ENCODE assay signal across 8 cellular contexts in the genomic region with DNA sequence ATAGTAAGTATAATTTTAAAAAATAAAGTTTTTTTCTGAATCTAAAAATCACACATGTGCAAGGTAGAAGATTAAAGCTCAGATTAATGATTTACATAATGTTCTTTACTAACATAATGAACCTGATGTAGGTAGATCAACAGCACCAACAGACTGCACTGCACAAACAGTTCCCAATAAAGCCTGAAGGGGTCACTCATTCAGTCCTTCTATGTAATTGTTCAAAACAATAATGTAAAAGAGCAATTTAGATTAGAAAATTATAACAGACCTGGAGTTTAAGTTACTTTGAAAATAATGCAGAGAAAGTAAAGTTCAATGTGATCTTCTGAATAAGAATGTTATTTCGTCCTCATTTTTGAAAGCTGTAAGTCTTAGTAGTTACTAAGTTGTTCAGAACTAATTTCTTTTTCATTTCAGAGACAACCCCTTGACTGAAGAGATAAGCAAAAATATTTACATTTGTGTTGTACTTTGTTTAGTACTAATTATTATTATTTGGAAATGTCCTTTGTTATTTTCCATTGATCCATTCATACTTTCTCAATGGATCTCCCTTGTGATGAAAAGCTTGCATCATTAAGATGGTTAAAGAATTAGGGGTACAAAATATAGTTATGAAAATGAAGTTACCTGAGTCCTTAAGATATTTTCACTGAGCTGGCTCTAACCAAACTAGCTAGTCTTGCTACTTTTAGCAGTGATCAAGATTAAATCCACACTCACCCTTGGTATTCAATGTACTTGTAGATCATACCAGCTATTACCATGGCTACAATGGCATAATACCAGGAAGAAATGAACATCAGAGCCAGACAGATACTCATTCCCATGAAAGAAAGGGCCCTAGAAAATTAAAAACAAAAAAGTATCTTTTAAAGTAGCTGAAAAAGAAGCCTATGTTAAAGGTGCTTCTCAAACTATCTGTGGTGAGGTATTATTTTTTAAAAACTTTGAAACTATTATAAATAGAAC. TPM values are rescaled to one million over a fixed set of nuclear protein-coding genes. Genes with fewer than 3 reads are reported as not detected.
DNase-seq lines count a peak whose midpoint lies in the region; FAIRE-seq and TF ChIP-seq lines count a peak whose summit lies in the region.

No MANE protein-coding gene starts in this region.

- in situ Hi-C loops in ACHN (cut with HindIII; ENCODE audit: low pct_ligation_motif_present, low pct_unique_long_range_greater_than_20kb, low sequenced_read_pairs), result no loop called here

- H3K4me3 Mint-ChIP-seq in neural progenitor cell, result no peak overlapping the region

- 56 to 59% methylated on average over 1 of the region's 1 CpG for WGBS in esophagus squamous epithelium, 2 donors

- no peaks in the 10 kb centered on the region for H3K4me1 Mint-ChIP-seq in neural progenitor cell

- H3K4me2 ChIP-seq in neural progenitor cell, result no peak overlapping the region

- H2AFZ ChIP-seq in neural progenitor cell (replicated peaks), result no peak overlapping the region

- H3F3A ChIP-seq in neural progenitor cell (ENCODE audit: low read depth), result no peaks in the 10 kb centered on the region

- no peak for TF ChIP-seq POLR2A in esophagus squamous epithelium (IDR thresholded peaks at IDR 0.05)

- H3K4me1 ChIP-seq in esophagus squamous epithelium (peaks cover 0 to 31% (median 0%) of the 10 kb centered on the region in 3 donors), neural progenitor cell (no peaks in the 10 kb centered on the region)

- H3K27me3 ChIP-seq in esophagus squamous epithelium (no peaks in the 10 kb centered on the region), neural progenitor cell (no peaks in the 10 kb centered on the region)

- peak; percentile 93 for FAIRE-seq in G401.6 (lab: Jason Lieb, UNC)

- H3K36me3 ChIP-seq in esophagus squamous epithelium (peaks cover 5 to 91% (median 24%) of the 10 kb centered on the region in 3 donors), neural progenitor cell (no peaks in the 10 kb centered on the region)

- TF ChIP-seq CTCF in VCaP (conservative IDR thresholded peaks at IDR 0.05) (peak; percentile 88), esophagus squamous epithelium (IDR thresholded peaks at IDR 0.05) (peak; percentile 53 to 83 (median 78)), neural progenitor cell (IDR thresholded peaks at IDR 0.05) (peak; percentile 71)

- H3K27ac Mint-ChIP-seq in neural progenitor cell, result no peak overlapping the region

- no peaks in the 10 kb centered on the region for H3K36me3 Mint-ChIP-seq in neural progenitor cell

- no peaks in the 10 kb centered on the region for H3K79me2 ChIP-seq in neural progenitor cell (ENCODE audit: low read depth)

- H3K4me3 ChIP-seq in esophagus squamous epithelium (no peak overlapping the region), neural progenitor cell (no peak overlapping the region)

- H3K27ac ChIP-seq in VCaP (no peak overlapping the region), esophagus squamous epithelium (peak overlapping the region in 3 of 4 donors; percentile 52 to 85 (median 82)), neural progenitor cell (no peak overlapping the region)

- H3K27me3 Mint-ChIP-seq in neural progenitor cell (ENCODE audit: insufficient read depth, low read depth), result peaks cover 1% of the 10 kb centered on the region

- H3K9me3 ChIP-seq in esophagus squamous epithelium (no peaks in the 10 kb centered on the region), neural progenitor cell (ENCODE audit: low read depth) (no peaks in the 10 kb centered on the region)

- intact Hi-C loops in esophagus squamous epithelium (cut with DNase I), result no loop called here

- H3K9ac ChIP-seq in neural progenitor cell, result no peak overlapping the region

- H3K9me3 Mint-ChIP-seq in neural progenitor cell, result no peaks in the 10 kb centered on the region

- DNase-seq in ACHN (peak; percentile 53), HT1080 (ENCODE audit: low read depth) (peak; percentile 33), esophagus squamous epithelium (lab: John Stamatoyannopoulos, UW) (no peak), neural progenitor cell (ENCODE audit: low spot score) (peak; percentile 43), C1 segment of cervical spinal cord (lab: John Stamatoyannopoulos, UW) (no peak), UCSD-AML1 (lab: John Stamatoyannopoulos, UW; ENCODE audit: unreplicated experiment) (no peak)

- no peaks in the 10 kb centered on the region for H4K20me1 ChIP-seq in neural progenitor cell (ENCODE audit: low read depth)

RNA-seq across cellular contexts. Expression of gene EMC4, which starts 16.8 kb away (rescaled TPM):
- 171 and 173 TPM in 2 replicates for total RNA-seq in HT1080 (2014; rRNA removed; shearing (Covaris generic))
- polyA plus RNA-seq in HT1080 (2015; cell fraction: cytosol; rRNA removed), result 154 and 157 TPM in 2 replicates
- polyA plus RNA-seq in HT1080 (2015; cell fraction: nucleus; rRNA removed), result 100 and 111 TPM in 2 replicates
- 100 to 1,000 TPM; 114 to 154 (median 139) TPM for total RNA-seq in esophagus squamous epithelium
- 139 and 173 TPM in 2 replicates for total RNA-seq in neural progenitor cell (ENCODE audit: low replicate concordance)

RNA-seq across cellular contexts. Expression of gene KATNBL1, which starts 31.8 kb away (rescaled TPM):
- 25.9 and 29.8 TPM in 2 replicates for total RNA-seq in HT1080 (2014; rRNA removed; shearing (Covaris generic))
- 27.5 and 35.9 TPM in 2 replicates for polyA plus RNA-seq in HT1080 (2015; cell fraction: cytosol; rRNA removed)
- polyA plus RNA-seq in HT1080 (2015; cell fraction: nucleus; rRNA removed), result 115 and 132 TPM in 2 replicates
- total RNA-seq in esophagus squamous epithelium (10 to 100 TPM; 35.8 to 96.2 (median 74.3) TPM), neural progenitor cell (ENCODE audit: low replicate concordance) (124 and 178 TPM in 2 replicates)

Comparison
In these comparisons a context has a peak if more than half of its experiments do, and no peak if none do; other contexts are left out.
1. DNase-seq: peak in ACHN (single experiment), HT1080 (single experiment) and neural progenitor cell (single experiment); none in esophagus squamous epithelium (single experiment), C1 segment of cervical spinal cord (0 of 14) and UCSD-AML1 (single experiment).
2. H3K27ac ChIP-seq: peak in esophagus squamous epithelium (3 of 4); none in VCaP (single experiment) and neural progenitor cell (single experiment).
3. Peak in every context shown above with its lines, with median percentiles within 50 percentile points of each other: CTCF ChIP-seq.